8 cellular contexts compared by ENCODE assay signal in the genomic region with DNA sequence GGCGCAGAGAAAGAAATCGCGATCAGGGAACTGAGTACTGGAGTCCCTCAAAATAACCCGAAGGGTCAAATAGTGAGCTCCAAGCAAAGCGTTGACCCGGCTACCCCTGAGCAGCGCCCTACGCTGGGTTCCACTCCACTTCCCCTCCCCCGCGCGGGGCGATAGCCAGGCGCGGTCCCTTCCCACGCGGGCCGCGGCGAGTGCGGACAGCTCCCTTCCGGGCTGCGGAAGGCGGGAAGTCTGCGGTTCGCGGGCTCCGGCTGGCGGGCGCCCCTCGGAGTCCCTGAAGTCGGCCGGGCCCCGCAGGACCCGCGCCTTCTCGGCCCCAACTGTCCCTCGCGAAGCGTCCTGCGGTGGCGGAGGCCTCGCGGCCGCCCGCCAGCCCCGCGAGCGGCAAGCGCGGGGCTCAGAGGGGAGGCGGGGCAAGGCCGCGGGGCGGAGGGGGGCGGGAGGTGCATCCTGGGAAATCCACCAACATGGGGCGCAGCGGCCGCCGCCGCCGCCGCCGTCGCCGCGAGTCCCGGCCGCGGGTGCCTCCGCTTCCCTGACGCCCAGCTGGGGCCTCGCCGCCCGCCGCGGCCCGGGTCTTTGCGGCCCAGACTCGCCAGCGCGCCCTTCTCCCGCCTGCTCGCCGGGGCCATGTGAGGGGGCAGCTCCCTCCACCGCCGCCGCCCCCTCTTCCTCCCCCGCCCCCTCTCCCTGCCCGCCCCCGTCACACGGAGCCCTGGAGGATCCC. TPM values are rescaled to one million over a fixed set of nuclear protein-coding genes. Genes with fewer than 3 reads are reported as not detected.
DNase-seq lines count a peak whose midpoint lies in the region; ATAC-seq and TF ChIP-seq lines count a peak whose summit lies in the region.

A gene (plus strand): TSS at position 457 of the 736 bp plus-strand sequence. CDS start 315 bp downstream, outside the sequence.

- H2AFZ ChIP-seq in SK-N-SH (ENCODE audit: low read depth): peak within 1 kb of the TSS; percentile 81

- TF ChIP-seq POLR2A in suprapubic skin (IDR thresholded peaks at IDR 0.05): peak; percentile 43 to 48

- in situ Hi-C loops in KBM-7 (cut with MboI; ENCODE audit: low pct_unique_long_range_greater_than_20kb, low sequenced_read_pairs): no loop called here

- H3K4me3 ChIP-seq in SK-N-SH (ENCODE audit: low read depth in 2 of 2, low read length in 1 of 2): peak within 1 kb of the TSS; percentile 85 to 86
- H3K4me3 ChIP-seq in suprapubic skin: peak within 1 kb of the TSS; percentile 96

- H3K4me1 Mint-ChIP-seq in activated naive CD4-positive, alpha-beta T cell treated with anti-CD3 and anti-CD28 coated beads, Interleukin-2, amount 10 ng/mL, durations not matched to agents 7 days and 5 days: peaks cover 28% of the 10 kb centered on the region

- TF ChIP-seq EP300 in SK-N-SH (IDR thresholded peaks at IDR 0.05; ENCODE audit: borderline replicate concordance in 1 of 2, low read depth in 1 of 2, low read length in 1 of 2) (no peak), suprapubic skin (IDR thresholded peaks at IDR 0.05) (no peak)

- peaks cover 8% of the 10 kb centered on the region for H3F3A ChIP-seq in SK-N-SH (replicated peaks; ENCODE audit: insufficient read depth)

- no peaks in the 10 kb centered on the region for H3K9me3 Mint-ChIP-seq in activated naive CD4-positive, alpha-beta T cell treated with anti-CD3 and anti-CD28 coated beads, Interleukin-2, amount 10 ng/mL, durations not matched to agents 7 days and 5 days

- H3K4me2 ChIP-seq in SK-N-SH: peak within 1 kb of the TSS; percentile 94

- H3K27ac ChIP-seq in SK-N-SH (ENCODE audit: low read depth in 2 of 2, low read length in 1 of 2) (peak within 1 kb of the TSS; percentile 80 to 95), suprapubic skin (peak within 1 kb of the TSS; percentile 97)

- H3K27me3 ChIP-seq in SK-N-SH (ENCODE audit: insufficient read depth) (no peaks in the 10 kb centered on the region), suprapubic skin (no peaks in the 10 kb centered on the region)

- H3K36me3 ChIP-seq in SK-N-SH (replicated peaks in 1 of 2; ENCODE audit: control insufficient read depth in 1 of 2, insufficient read depth in 2 of 2, low read length in 1 of 2): peaks cover 0 to 4% of the 10 kb centered on the region in 2 experiments
- H3K36me3 ChIP-seq in suprapubic skin: no peaks in the 10 kb centered on the region

- POLR2A ChIA-PET in SK-N-SH (lab: Yijun Ruan, JAX): interaction anchor here (0.8 to 1.3 kb wide), 6 partner anchors 22 to 204 kb away, joined by 3 to 4 read pairs (median 3); no protein-coding TSS in a partner anchor

- DNase-seq in Daoy (ENCODE audit: low read depth) (peak; percentile 79), KBM-7 (peak; percentile 72), SK-N-SH (peak; percentile 97), glomerular endothelial cell (ENCODE audit: extremely low read depth, low read depth, low spot score) (no peak), omental fat pad (ENCODE audit: low spot score) (no peak), suprapubic skin (ENCODE audit: low spot score in 2 of 2) (peak; percentile 80 to 85)
- peak; percentile 74 for DNase-seq in activated naive CD4-positive, alpha-beta T cell treated with anti-CD3 and anti-CD28 coated beads, Interleukin-2, amount 10 ng/mL, durations not matched to agents 7 days and 5 days

- H3K79me2 ChIP-seq in SK-N-SH (ENCODE audit: insufficient read depth): peaks cover 44% of the 10 kb centered on the region

- H3K27ac Mint-ChIP-seq in activated naive CD4-positive, alpha-beta T cell treated with anti-CD3 and anti-CD28 coated beads, Interleukin-2, amount 10 ng/mL, durations not matched to agents 7 days and 5 days: peak within 1 kb of the TSS; percentile 82

- TF ChIP-seq CTCF in SK-N-SH (IDR thresholded peaks at IDR 0.05): no peak
- TF ChIP-seq CTCF in omental fat pad (IDR thresholded peaks at IDR 0.05): no peak
- no peak for TF ChIP-seq CTCF in suprapubic skin (IDR thresholded peaks at IDR 0.05)

- H4K20me1 ChIP-seq in SK-N-SH (ENCODE audit: insufficient read depth): peaks cover 18% of the 10 kb centered on the region

- no peak for TF ChIP-seq RAD21 in SK-N-SH (IDR thresholded peaks at IDR 0.05; ENCODE audit: low read length)

- CTCF ChIA-PET in SK-N-SH (lab: Yijun Ruan, JAX): interaction anchor here (0.7 to 2.3 kb wide), 13 partner anchors 10 to 434 kb away, joined by 3 to 9 read pairs (median 4); a partner anchor contains a TSS
- CTCF ChIA-PET in activated naive CD4-positive, alpha-beta T cell treated with anti-CD3 and anti-CD28 coated beads, Interleukin-2, amount 10 ng/mL, durations not matched to agents 7 days and 5 days (lab: Charles Lee): interaction anchor here (0.9 to 1.5 kb wide), 4 partner anchors 9 to 172 kb away, joined by 3 to 4 read pairs (median 4); a partner anchor contains a TSS

- H3K9ac ChIP-seq in SK-N-SH: peak within 1 kb of the TSS; percentile 96

- H3K4me1 ChIP-seq in SK-N-SH (ENCODE audit: control insufficient read depth in 1 of 2, insufficient read depth in 2 of 2, low read depth in 1 of 2, low read length in 1 of 2) (peaks cover 9 to 22% of the 10 kb centered on the region in 2 experiments; a peak in 3 of 4 replicates), suprapubic skin (peaks cover 22% of the 10 kb centered on the region)

- H3K4me3 Mint-ChIP-seq in activated naive CD4-positive, alpha-beta T cell treated with anti-CD3 and anti-CD28 coated beads, Interleukin-2, amount 10 ng/mL, durations not matched to agents 7 days and 5 days: peak within 1 kb of the TSS; percentile 95

- H3K9me2 ChIP-seq in SK-N-SH: no peaks in the 10 kb centered on the region

- WGBS in SK-N-SH (ENCODE audit: low lambda C conversion rate): under 1% methylated on average over 21 of the region's 91 CpGs
- WGBS in suprapubic skin: 3% methylated on average over 8 of the region's 91 CpGs

- ATAC-seq in GM21576 (IDR thresholded peaks at IDR 0.05; ENCODE audit: unreplicated experiment) (peak; percentile 59), omental fat pad (ENCODE audit: low FRiP score) (peak; percentile 72)

- H3K9me3 ChIP-seq in SK-N-SH (no peaks in the 10 kb centered on the region), suprapubic skin (no peaks in the 10 kb centered on the region)

- peaks cover 2% of the 10 kb centered on the region for H3K36me3 Mint-ChIP-seq in activated naive CD4-positive, alpha-beta T cell treated with anti-CD3 and anti-CD28 coated beads, Interleukin-2, amount 10 ng/mL, durations not matched to agents 7 days and 5 days

- peaks cover 20% of the 10 kb centered on the region for H3K27me3 Mint-ChIP-seq in activated naive CD4-positive, alpha-beta T cell treated with anti-CD3 and anti-CD28 coated beads, Interleukin-2, amount 10 ng/mL, durations not matched to agents 7 days and 5 days

TF ChIP-seq in SK-N-SH, 30 proteins besides CTCF, POLR2A, EP300 and RAD21 (continues in another document):
- TF ChIP-seq, protein P1, sequence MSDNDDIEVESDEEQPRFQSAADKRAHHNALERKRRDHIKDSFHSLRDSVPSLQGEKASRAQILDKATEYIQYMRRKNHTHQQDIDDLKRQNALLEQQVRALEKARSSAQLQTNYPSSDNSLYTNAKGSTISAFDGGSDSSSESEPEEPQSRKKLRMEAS (IDR thresholded peaks at IDR 0.05; ENCODE audit: low read depth): peak; percentile 78
- TF ChIP-seq, protein P2, sequence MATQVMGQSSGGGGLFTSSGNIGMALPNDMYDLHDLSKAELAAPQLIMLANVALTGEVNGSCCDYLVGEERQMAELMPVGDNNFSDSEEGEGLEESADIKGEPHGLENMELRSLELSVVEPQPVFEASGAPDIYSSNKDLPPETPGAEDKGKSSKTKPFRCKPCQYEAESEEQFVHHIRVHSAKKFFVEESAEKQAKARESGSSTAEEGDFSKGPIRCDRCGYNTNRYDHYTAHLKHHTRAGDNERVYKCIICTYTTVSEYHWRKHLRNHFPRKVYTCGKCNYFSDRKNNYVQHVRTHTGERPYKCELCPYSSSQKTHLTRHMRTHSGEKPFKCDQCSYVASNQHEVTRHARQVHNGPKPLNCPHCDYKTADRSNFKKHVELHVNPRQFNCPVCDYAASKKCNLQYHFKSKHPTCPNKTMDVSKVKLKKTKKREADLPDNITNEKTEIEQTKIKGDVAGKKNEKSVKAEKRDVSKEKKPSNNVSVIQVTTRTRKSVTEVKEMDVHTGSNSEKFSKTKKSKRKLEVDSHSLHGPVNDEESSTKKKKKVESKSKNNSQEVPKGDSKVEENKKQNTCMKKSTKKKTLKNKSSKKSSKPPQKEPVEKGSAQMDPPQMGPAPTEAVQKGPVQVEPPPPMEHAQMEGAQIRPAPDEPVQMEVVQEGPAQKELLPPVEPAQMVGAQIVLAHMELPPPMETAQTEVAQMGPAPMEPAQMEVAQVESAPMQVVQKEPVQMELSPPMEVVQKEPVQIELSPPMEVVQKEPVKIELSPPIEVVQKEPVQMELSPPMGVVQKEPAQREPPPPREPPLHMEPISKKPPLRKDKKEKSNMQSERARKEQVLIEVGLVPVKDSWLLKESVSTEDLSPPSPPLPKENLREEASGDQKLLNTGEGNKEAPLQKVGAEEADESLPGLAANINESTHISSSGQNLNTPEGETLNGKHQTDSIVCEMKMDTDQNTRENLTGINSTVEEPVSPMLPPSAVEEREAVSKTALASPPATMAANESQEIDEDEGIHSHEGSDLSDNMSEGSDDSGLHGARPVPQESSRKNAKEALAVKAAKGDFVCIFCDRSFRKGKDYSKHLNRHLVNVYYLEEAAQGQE (IDR thresholded peaks at IDR 0.05; ENCODE audit: low read depth, low read length): peak; percentile 79; the same call in 1 of the 2 replicates
- TF ChIP-seq CHD2 (IDR thresholded peaks at IDR 0.05; ENCODE audit: low read length, partially characterized antibody) (peak; percentile 29), RFX5 (IDR thresholded peaks at IDR 0.05; ENCODE audit: low read length) (no peak), ELF1 (IDR thresholded peaks at IDR 0.05) (peak; percentile 50; the same call in 1 of the 2 replicates), SIN3A (IDR thresholded peaks at IDR 0.05; ENCODE audit: borderline replicate concordance, low read depth, low read length) (no peak), YY1 (IDR thresholded peaks at IDR 0.05; ENCODE audit: low read depth) (no peak), TCF12 (IDR thresholded peaks at IDR 0.05) (peak; percentile 22; the same call in 1 of the 2 replicates), GABPA (IDR thresholded peaks at IDR 0.05; ENCODE audit: low read depth) (0 out of 2 replicates have a peak, but pooled peaks have one; percentile 39), FOXJ3 (CRISPR knock-in tag; IDR thresholded peaks at IDR 0.05) (no peak), RXRA (IDR thresholded peaks at IDR 0.05; ENCODE audit: borderline replicate concordance, low read depth) (no peak), FOXM1 (IDR thresholded peaks at IDR 0.05; ENCODE audit: low read depth) (no peak), TEAD4 (IDR thresholded peaks at IDR 0.05; ENCODE audit: borderline replicate concordance, insufficient read depth) (no peak)

RNA-seq across cellular contexts. Expression of the gene that starts here (rescaled TPM):
- 15.6 and 18.6 TPM in 2 replicates for total RNA-seq in Daoy (2014; rRNA removed; shearing (Covaris generic))
- 4.2 and 4.4 TPM in 2 replicates for polyA plus RNA-seq in SK-N-SH (2012; rRNA removed)
- polyA plus RNA-seq in SK-N-SH (2012; cell fraction: cytosol; rRNA removed): 7.3 TPM in 2 replicates
- 6.0 and 12.1 TPM in 2 replicates for polyA plus RNA-seq in SK-N-SH (2012; cell fraction: nucleus; rRNA removed)
- total RNA-seq in glomerular endothelial cell: 20.5 and 31.0 TPM in 2 replicates
- 10 to 100 TPM; 22.6 to 34.2 (median 25.9) TPM for total RNA-seq in omental fat pad
- total RNA-seq in suprapubic skin: 10 to 100 TPM; 27.0 to 89.0 (median 49.5) TPM

Comparison
In these comparisons a context has a peak if more than half of its experiments do, and no peak if none do; other contexts are left out.
1. DNase-seq: peak in Daoy (single experiment), KBM-7 (single experiment), SK-N-SH (single experiment), activated naive CD4-positive, alpha-beta T cell treated with anti-CD3 and anti-CD28 coated beads, Interleukin-2, amount 10 ng/mL, durations not matched to agents 7 days and 5 days (single experiment) and suprapubic skin (2 of 2); none in glomerular endothelial cell (single experiment) and omental fat pad (single experiment).